ENCODE assay signal across 1 cellular context in genomic region chr1:185420588-185421081, GRCh38.
TF ChIP-seq lines count a peak whose summit lies in the region.

No MANE protein-coding gene starts in this region.

TF ChIP-seq in HepG2, 621 proteins besides CTCF, POLR2A, EP300 and RAD21 (continued from another document):
- TF ChIP-seq ZFP90 (CRISPR knock-in tag; IDR thresholded peaks at IDR 0.05; ENCODE audit: borderline replicate concordance) = no peak
TF ChIP-seq in HepG2: peak in this region for 0.
